ENCODE assay signal across 10 cellular contexts in genomic region chr11:22780914-22781593, GRCh38. TPM values are rescaled to one million over a fixed set of nuclear protein-coding genes. Genes with fewer than 3 reads are reported as not detected.
A peak's percentile ranks its signal among the peaks of the same experiment; 100 is the strongest.
DNase-seq lines count a peak whose midpoint lies in the region; ATAC-seq and FAIRE-seq lines count a peak whose summit lies in the region.
"Had no signal": no experiment of that assay in that cellular context is flagged by ENCODE, and none has a peak within 500 bp of the region (broad histone marks: within the 10 kb centered on the region; RNA-seq: fewer than 3 reads in every experiment).

No MANE protein-coding gene starts in this region.

- DNase-seq in DMS53 (lab: John Stamatoyannopoulos, UW) (peak; percentile 71), GM19239 (ENCODE audit: insufficient read length, low spot score) (peak; percentile 9), NCI-H69 (lab: John Stamatoyannopoulos, UW) (peak; percentile 82), NCI-H146 (lab: John Stamatoyannopoulos, UW) (no peak), ureter (ENCODE audit: low spot score) (no peak), HK-2 (ENCODE audit: unreplicated experiment) (no peak)
- no peak for DNase-seq in activated CD4-positive, CD25-positive, alpha-beta regulatory T cell treated with anti-CD3 and anti-CD28 coated beads, Interleukin-2, amount 50 U/mL, for 72 hours
- DNase-seq: T-helper 17 cell had no signal

- ATAC-seq in HG02970 (IDR thresholded peaks at IDR 0.05; ENCODE audit: low FRiP score, unreplicated experiment) = peak; percentile 92
- ATAC-seq: HepG2, T-helper 17 cell had no signal

- FAIRE-seq in GM19239 (lab: Jason Lieb, UNC) = peak; percentile 87
- FAIRE-seq: HepG2 had no signal

RNA-seq across cellular contexts. Expression of gene SVIP, which starts 48.5 kb away (rescaled TPM):
- total RNA-seq in ureter = 21.0 TPM

Comparison
In these comparisons a context has a peak if more than half of its experiments do, and no peak if none do; other contexts are left out.
1. DNase-seq: peak in DMS53 (single experiment), GM19239 (single experiment) and NCI-H69 (single experiment); none in NCI-H146 (single experiment), activated CD4-positive, CD25-positive, alpha-beta regulatory T cell treated with anti-CD3 and anti-CD28 coated beads, Interleukin-2, amount 50 U/mL, for 72 hours (single experiment), ureter (single experiment) and HK-2 (single experiment).